10 cellular contexts compared by ENCODE assay signal in genomic region chr4:129218355-129218754, GRCh38.
A peak's percentile ranks its signal among the peaks of the same experiment; 100 is the strongest.
DNase-seq lines count a peak whose midpoint lies in the region; ATAC-seq and TF ChIP-seq lines count a peak whose summit lies in the region.
"Had no signal": no experiment of that assay in that cellular context is flagged by ENCODE, and none has a peak within 500 bp of the region (broad histone marks: within the 10 kb centered on the region; RNA-seq: fewer than 3 reads in every experiment).

No MANE protein-coding gene starts in this region.

- no peak overlapping the region for H3K27ac ChIP-seq in WERI-Rb-1
- H3K27ac ChIP-seq: parathyroid adenoma had no signal

- no peaks in the 10 kb centered on the region for H3K27me3 ChIP-seq in WERI-Rb-1 (ENCODE audit: insufficient read depth, low read depth, severe bottlenecking)

- peak; percentile 64 for ATAC-seq in left colon
- ATAC-seq: activated naive CD8-positive, alpha-beta T cell treated with anti-CD3 and anti-CD28 coated beads, Interleukin-2, amount 50 U/mL, for 24 hours had no signal

- no peaks in the 10 kb centered on the region for H3K9me3 ChIP-seq in WERI-Rb-1 (ENCODE audit: severe bottlenecking)

- peaks cover 6% of the 10 kb centered on the region for H3K27me3 Mint-ChIP-seq in activated naive CD8-positive, alpha-beta T cell treated with anti-CD3 and anti-CD28 coated beads for 36 hours
- H3K27me3 Mint-ChIP-seq: activated naive CD8-positive, alpha-beta T cell treated with anti-CD3 and anti-CD28 coated beads, Interleukin-2, amount 50 U/mL, for 24 hours had no signal

- H3K27ac Mint-ChIP-seq in activated naive CD8-positive, alpha-beta T cell treated with anti-CD3 and anti-CD28 coated beads for 36 hours = no peak overlapping the region
- H3K27ac Mint-ChIP-seq: activated naive CD8-positive, alpha-beta T cell treated with anti-CD3 and anti-CD28 coated beads, Interleukin-2, amount 50 U/mL, for 24 hours had no signal

- H3K4me3 ChIP-seq in WERI-Rb-1 (ENCODE audit: low read depth, low read length) = no peak overlapping the region

- no peak overlapping the region for H3K4me3 Mint-ChIP-seq in activated naive CD8-positive, alpha-beta T cell treated with anti-CD3 and anti-CD28 coated beads for 36 hours
- H3K4me3 Mint-ChIP-seq: activated naive CD8-positive, alpha-beta T cell treated with anti-CD3 and anti-CD28 coated beads, Interleukin-2, amount 50 U/mL, for 24 hours had no signal

- DNase-seq in COR-L47 (lab: John Stamatoyannopoulos, UW) = peak; percentile 42
- peak; percentile 18 for DNase-seq in NCI-H1092 (lab: John Stamatoyannopoulos, UW)
- peak; percentile 65 for DNase-seq in WERI-Rb-1
- DNase-seq in left colon = peak in 1 of 2 donors; percentile 5
- no peak for DNase-seq in activated naive CD8-positive, alpha-beta T cell treated with anti-CD3 and anti-CD28 coated beads for 36 hours
- DNase-seq in SKM-1 (lab: John Stamatoyannopoulos, UW; ENCODE audit: unreplicated experiment) = no peak
- DNase-seq in GM20000 (ENCODE audit: low spot score) = no peak
- DNase-seq in activated CD4-positive, alpha-beta T cell treated with anti-CD3 and anti-CD28 coated beads for 1 hour = no peak
- DNase-seq: activated naive CD8-positive, alpha-beta T cell treated with anti-CD3 and anti-CD28 coated beads, Interleukin-2, amount 50 U/mL, for 24 hours had no signal

- H3K36me3 Mint-ChIP-seq in activated naive CD8-positive, alpha-beta T cell treated with anti-CD3 and anti-CD28 coated beads for 36 hours = no peaks in the 10 kb centered on the region

- intact Hi-C loops in left colon (cut with DNase I, micrococcal nuclease) = no loop called here

- H3K4me1 Mint-ChIP-seq in activated naive CD8-positive, alpha-beta T cell treated with anti-CD3 and anti-CD28 coated beads for 36 hours = no peaks in the 10 kb centered on the region
- H3K4me1 Mint-ChIP-seq: activated naive CD8-positive, alpha-beta T cell treated with anti-CD3 and anti-CD28 coated beads, Interleukin-2, amount 50 U/mL, for 24 hours had no signal

- no peaks in the 10 kb centered on the region for H3K36me3 ChIP-seq in WERI-Rb-1

- TF ChIP-seq CTCF in WERI-Rb-1 (IDR thresholded peaks at IDR 0.05; ENCODE audit: low read depth, low read length) (peak; percentile 71), GM20000 (IDR thresholded peaks at IDR 0.05; ENCODE audit: extremely low read depth, missing control alignments) (no peak)

- H3K9me3 Mint-ChIP-seq in activated naive CD8-positive, alpha-beta T cell treated with anti-CD3 and anti-CD28 coated beads for 36 hours = no peaks in the 10 kb centered on the region
- H3K9me3 Mint-ChIP-seq: activated naive CD8-positive, alpha-beta T cell treated with anti-CD3 and anti-CD28 coated beads, Interleukin-2, amount 50 U/mL, for 24 hours had no signal

Comparison
In these comparisons a context has a peak if more than half of its experiments do, and no peak if none do; other contexts are left out.
1. DNase-seq: peak in COR-L47 (single experiment), NCI-H1092 (single experiment) and WERI-Rb-1 (single experiment); none in activated naive CD8-positive, alpha-beta T cell treated with anti-CD3 and anti-CD28 coated beads for 36 hours (single experiment), SKM-1 (single experiment), GM20000 (single experiment) and activated CD4-positive, alpha-beta T cell treated with anti-CD3 and anti-CD28 coated beads for 1 hour (single experiment).